8 cellular contexts compared by ENCODE assay signal in genomic region chr10:68826764-68827591, GRCh38. TPM values are rescaled to one million over a fixed set of nuclear protein-coding genes. Genes with fewer than 3 reads are reported as not detected.
A peak's percentile ranks its signal among the peaks of the same experiment; 100 is the strongest.
DNase-seq lines count a peak whose midpoint lies in the region; ATAC-seq and TF ChIP-seq lines count a peak whose summit lies in the region.

Gene STOX1, plus strand, starts transcription at chr10:68827531. Its CDS starts 93 bp downstream, at chr10:68827624.

- CTCF ChIA-PET in activated CD4-positive, alpha-beta T cell treated with anti-CD3 and anti-CD28 coated beads for 36 hours (lab: Charles Lee), result interaction anchor here (0.6 to 1.0 kb wide), 5 partner anchors 13 to 940 kb away, joined by 3 to 4 read pairs (median 3); no protein-coding TSS in a partner anchor

- ATAC-seq in activated CD4-positive, alpha-beta T cell treated with anti-CD3 and anti-CD28 coated beads for 36 hours, result peak; percentile 89

- H3K4me3 ChIP-seq in choroid plexus epithelial cell (ENCODE audit: low read depth, low read length) (peak within 1 kb of the TSS; percentile 58), liver (ENCODE audit: low read depth in 1 of 3, low read length in 3 of 3) (peak within 1 kb of the TSS; percentile 54 to 75 (median 69))

- H3K27ac Mint-ChIP-seq in HFFc6, result no peak within 1 kb of the TSS
- peak within 1 kb of the TSS; percentile 37 for H3K27ac Mint-ChIP-seq in activated CD4-positive, alpha-beta T cell treated with anti-CD3 and anti-CD28 coated beads for 36 hours

- peak; percentile 83 for DNase-seq in GM10266 (ENCODE audit: extremely low spot score)
- DNase-seq in HFFc6, result no peak
- peak; percentile 16 for DNase-seq in NCI-H2171 (lab: John Stamatoyannopoulos, UW)
- DNase-seq in activated CD4-positive, alpha-beta T cell treated with anti-CD3 and anti-CD28 coated beads for 36 hours, result peak; percentile 81
- DNase-seq in choroid plexus epithelial cell (ENCODE audit: low read depth), result peak; percentile 58
- DNase-seq in stimulated activated CD4-positive, alpha-beta T cell treated with anti-CD3 and anti-CD28 coated beads, Interleukin-4, amount 100 ng/mL, for 48 hours (ENCODE audit: low read depth in 2 of 2), result peak; percentile 54 to 62
- DNase-seq in amniotic stem cell (lab: John Stamatoyannopoulos, UW), result no peak

- peaks cover 2 to 10% (median 7%) of the 10 kb centered on the region in 4 donors for H3K4me1 ChIP-seq in liver (ENCODE audit: control insufficient read depth in 4 of 4, insufficient read depth in 4 of 4, low read length in 3 of 4)

- no peaks in the 10 kb centered on the region for H3K9me3 Mint-ChIP-seq in HFFc6
- no peaks in the 10 kb centered on the region for H3K9me3 Mint-ChIP-seq in activated CD4-positive, alpha-beta T cell treated with anti-CD3 and anti-CD28 coated beads for 36 hours (ENCODE audit: low read depth)

- intact Hi-C loops in activated CD4-positive, alpha-beta T cell treated with anti-CD3 and anti-CD28 coated beads for 36 hours (cut with DNase I, micrococcal nuclease), result loop anchor here (1.0 to 2.0 kb wide), 4 partner anchors 74 to 495 kb away; partner anchors contain the start of genes DDX50 (in 2 of the 2), HNRNPH3 (in 1 of the 2), PBLD (in 1 of the 2) and SLC25A16 (in 1 of the 2)

- TF ChIP-seq RAD21 in liver (IDR thresholded peaks at IDR 0.05), result no peak

- H3K27me3 ChIP-seq in liver (ENCODE audit: control insufficient read depth in 4 of 4, insufficient read depth in 4 of 4, low read length in 3 of 4), result no peaks in the 10 kb centered on the region

- peak within 1 kb of the TSS in 1 of 2 donors; percentile 20 for H3K9ac ChIP-seq in liver (ENCODE audit: low read depth in 1 of 2, low read length in 2 of 2)

- 6% methylated on average over 63 of the region's 63 CpGs for WGBS in liver

- H3K36me3 Mint-ChIP-seq in HFFc6 (ENCODE audit: low read depth), result no peaks in the 10 kb centered on the region
- no peaks in the 10 kb centered on the region for H3K36me3 Mint-ChIP-seq in activated CD4-positive, alpha-beta T cell treated with anti-CD3 and anti-CD28 coated beads for 36 hours (ENCODE audit: low read depth)

- peak within 1 kb of the TSS; percentile 82 for H3K4me3 Mint-ChIP-seq in HFFc6
- peak within 1 kb of the TSS; percentile 72 for H3K4me3 Mint-ChIP-seq in activated CD4-positive, alpha-beta T cell treated with anti-CD3 and anti-CD28 coated beads for 36 hours

- no peak within 1 kb of the TSS for H3K27ac ChIP-seq in liver (ENCODE audit: low read depth in 1 of 2, low read length in 2 of 2)

- no peaks in the 10 kb centered on the region for H3K36me3 ChIP-seq in liver (ENCODE audit: control insufficient read depth in 4 of 4, insufficient read depth in 3 of 4, low read depth in 1 of 4, low read length in 3 of 4)

- H3K27me3 Mint-ChIP-seq in HFFc6 (ENCODE audit: insufficient read depth), result peaks cover 29% of the 10 kb centered on the region
- H3K27me3 Mint-ChIP-seq in activated CD4-positive, alpha-beta T cell treated with anti-CD3 and anti-CD28 coated beads for 36 hours, result no peaks in the 10 kb centered on the region

- H3K4me1 Mint-ChIP-seq in HFFc6 (ENCODE audit: low read depth), result no peaks in the 10 kb centered on the region
- H3K4me1 Mint-ChIP-seq in activated CD4-positive, alpha-beta T cell treated with anti-CD3 and anti-CD28 coated beads for 36 hours, result peaks cover 19% of the 10 kb centered on the region

- no peaks in the 10 kb centered on the region for H3K9me3 ChIP-seq in liver (ENCODE audit: control insufficient read depth in 4 of 4, low read length in 3 of 4)

- POLR2A ChIA-PET in activated CD4-positive, alpha-beta T cell treated with anti-CD3 and anti-CD28 coated beads for 36 hours (lab: Charles Lee), result interaction anchor here (0.9 to 1.1 kb wide), 3 partner anchors 44 to 129 kb away, joined by 4 to 5 read pairs (median 5); no protein-coding TSS in a partner anchor

- TF ChIP-seq CTCF in GM10266 (IDR thresholded peaks at IDR 0.05; ENCODE audit: control insufficient read depth, insufficient read depth, low read depth, missing control alignments) (no peak), HFFc6 (IDR thresholded peaks at IDR 0.05) (no peak), choroid plexus epithelial cell (conservative IDR thresholded peaks at IDR 0.05; ENCODE audit: low read depth, low read length) (no peak), liver (IDR thresholded peaks at IDR 0.05; ENCODE audit: low read depth, low read length, missing input control) (no peak)

TF ChIP-seq in liver, 16 proteins besides CTCF, POLR2A, EP300 and RAD21:
- TF ChIP-seq TAF1 (conservative IDR thresholded peaks at IDR 0.05) (no peak), EGR1 (IDR thresholded peaks at IDR 0.05; ENCODE audit: low read depth in 2 of 2) (no peak), NR2F2 (IDR thresholded peaks at IDR 0.05) (no peak), FOXA2 (IDR thresholded peaks at IDR 0.05) (no peak), YY1 (IDR thresholded peaks at IDR 0.05) (no peak), FOXA1 (IDR thresholded peaks at IDR 0.05) (no peak), GABPA (IDR thresholded peaks at IDR 0.05 in 1 of 2, conservative IDR thresholded peaks at IDR 0.05 in 1 of 2) (no peak), JUND (IDR thresholded peaks at IDR 0.05) (no peak), REST (IDR thresholded peaks at IDR 0.05) (no peak), MAX (IDR thresholded peaks at IDR 0.05) (no peak), SP1 (IDR thresholded peaks at IDR 0.05) (no peak), RXRA (IDR thresholded peaks at IDR 0.05) (no peak)

RNA-seq across cellular contexts. Expression of gene STOX1, which starts in this region (rescaled TPM):
- total RNA-seq in HFFc6 (2021; fragmentation: NEBNext Ultra II Directional; extraction: Animal tissue kit (Norgen Biotek cat#: 25700)), result under 1 TPM in 2 of 6 experiments, not detected in 4; 0.09 TPM
- under 1 TPM; 0.74 to 0.87 TPM for total RNA-seq in activated CD4-positive, alpha-beta T cell treated with anti-CD3 and anti-CD28 coated beads for 36 hours
- 1 to 10 TPM in 1 of 2 donors, under 1 TPM in 1; 0.33 to 2.6 TPM for total RNA-seq in liver
- under 1 TPM in 1 of 2 donors, not detected in 1; 0.18 TPM for polyA plus RNA-seq in liver

Comparison
In these comparisons a context has a peak if more than half of its experiments do, and no peak if none do; other contexts are left out.
1. Peak in DNase-seq and ATAC-seq in activated CD4-positive, alpha-beta T cell treated with anti-CD3 and anti-CD28 coated beads for 36 hours; RNA of the gene not detected or under 1 TPM.
2. DNase-seq: peak in GM10266 (single experiment), NCI-H2171 (single experiment), choroid plexus epithelial cell (single experiment) and stimulated activated CD4-positive, alpha-beta T cell treated with anti-CD3 and anti-CD28 coated beads, Interleukin-4, amount 100 ng/mL, for 48 hours (2 of 2); none in HFFc6 (single experiment) and amniotic stem cell (single experiment).